In the genomic region with DNA sequence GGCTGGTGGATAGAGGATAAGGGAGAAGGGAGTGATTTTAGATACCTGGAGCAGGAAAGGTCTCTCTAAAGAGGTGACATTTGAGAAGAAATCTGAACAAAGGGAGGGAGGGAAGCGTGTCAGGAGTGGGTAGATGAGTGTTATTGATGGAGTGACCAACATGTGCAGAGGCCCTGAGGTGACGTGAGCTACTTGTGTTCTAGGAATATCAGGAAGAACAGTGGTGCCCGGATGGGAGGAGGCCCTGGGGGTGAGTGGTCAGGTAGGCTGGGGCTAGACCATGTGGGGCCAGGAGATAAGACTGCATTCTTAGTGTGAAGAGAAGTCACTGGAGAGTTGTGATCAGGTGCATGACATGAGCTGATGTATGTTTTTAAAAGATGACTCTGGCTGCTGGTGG, we compare ENCODE assay signal across 1 cellular context.
TF ChIP-seq lines count a peak whose summit lies in the region.

No MANE protein-coding gene starts in this region.

TF ChIP-seq in K562, 482 proteins besides CTCF, POLR2A, EP300 and RAD21 (continued from another document and continues in another):
- TF ChIP-seq, protein P1, sequence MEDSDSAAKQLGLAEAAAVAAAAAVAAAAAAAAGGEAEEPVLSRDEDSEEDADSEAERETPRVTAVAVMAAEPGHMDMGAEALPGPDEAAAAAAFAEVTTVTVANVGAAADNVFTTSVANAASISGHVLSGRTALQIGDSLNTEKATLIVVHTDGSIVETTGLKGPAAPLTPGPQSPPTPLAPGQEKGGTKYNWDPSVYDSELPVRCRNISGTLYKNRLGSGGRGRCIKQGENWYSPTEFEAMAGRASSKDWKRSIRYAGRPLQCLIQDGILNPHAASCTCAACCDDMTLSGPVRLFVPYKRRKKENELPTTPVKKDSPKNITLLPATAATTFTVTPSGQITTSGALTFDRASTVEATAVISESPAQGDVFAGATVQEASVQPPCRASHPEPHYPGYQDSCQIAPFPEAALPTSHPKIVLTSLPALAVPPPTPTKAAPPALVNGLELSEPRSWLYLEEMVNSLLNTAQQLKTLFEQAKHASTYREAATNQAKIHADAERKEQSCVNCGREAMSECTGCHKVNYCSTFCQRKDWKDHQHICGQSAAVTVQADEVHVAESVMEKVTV (CRISPR knock-in tag; IDR thresholded peaks at IDR 0.05): no peak
- TF ChIP-seq PTTG1 (tag; IDR thresholded peaks at IDR 0.05; ENCODE audit: low read depth) (no peak), ESRRA (IDR thresholded peaks at IDR 0.05; ENCODE audit: borderline replicate concordance, low read depth) (no peak), FOS (IDR thresholded peaks at IDR 0.05; ENCODE audit: extremely low read depth, insufficient read length) (no peak), TOE1 (IDR thresholded peaks at IDR 0.05; ENCODE audit: borderline replicate concordance) (no peak), TOE1 (CRISPR knock-in tag; IDR thresholded peaks at IDR 0.05; ENCODE audit: borderline replicate concordance, low read depth) (no peak), ZNF146 (CRISPR knock-in tag; IDR thresholded peaks at IDR 0.05; ENCODE audit: unreplicated experiment) (no peak), YY1 (IDR thresholded peaks at IDR 0.05; ENCODE audit: borderline replicate concordance in 1 of 3, control insufficient read depth in 1 of 3, extremely low read depth in 1 of 3, insufficient read depth in 3 of 3, insufficient read length in 1 of 3, insufficient replicate concordance in 2 of 3, low read depth in 1 of 3, low read length in 2 of 3) (no peak), PML (IDR thresholded peaks at IDR 0.05; ENCODE audit: low read length) (peak; percentile 74), ZNF586 (CRISPR knock-in tag; conservative IDR thresholded peaks at IDR 0.05) (no peak), ZBTB7A (IDR thresholded peaks at IDR 0.05; ENCODE audit: borderline replicate concordance, control insufficient read depth, low read depth, low read length) (no peak), CBX2 (IDR thresholded peaks at IDR 0.05; ENCODE audit: insufficient read depth, low read length, poor library complexity, severe bottlenecking) (no peak), ZNF347 (CRISPR knock-in tag; IDR thresholded peaks at IDR 0.05; ENCODE audit: low read depth) (no peak), ZNF3 (CRISPR knock-in tag; IDR thresholded peaks at IDR 0.05) (no peak), ZNF551 (CRISPR knock-in tag; IDR thresholded peaks at IDR 0.05) (no peak), PHTF2 (CRISPR knock-in tag; IDR thresholded peaks at IDR 0.05) (no peak), CTBP1 (IDR thresholded peaks at IDR 0.05; ENCODE audit: borderline replicate concordance) (peak; percentile 94), MAFG (tag; conservative IDR thresholded peaks at IDR 0.05) (no peak), POLR2G (IDR thresholded peaks at IDR 0.05; ENCODE audit: low read depth, low read length) (no peak), BRF1 (IDR thresholded peaks at IDR 0.05; ENCODE audit: borderline replicate concordance, extremely low read depth, insufficient read length) (no peak), U2AF1 (optimal IDR thresholded peaks at IDR 0.05; ENCODE audit: low read depth, low read length) (no peak), HNRNPH1 (optimal IDR thresholded peaks at IDR 0.05; ENCODE audit: low read depth, low read length) (no peak), PURB (CRISPR knock-in tag; IDR thresholded peaks at IDR 0.05; ENCODE audit: low read depth) (no peak), DACH1 (IDR thresholded peaks at IDR 0.05; ENCODE audit: partially characterized antibody) (no peak), FUS (optimal IDR thresholded peaks at IDR 0.05; ENCODE audit: low read depth, low read length) (no peak), CCAR2 (IDR thresholded peaks at IDR 0.05; ENCODE audit: low read depth, low read length) (no peak), SPI1 (IDR thresholded peaks at IDR 0.05; ENCODE audit: borderline replicate concordance, low read depth, low read length) (no peak), TAF15 (IDR thresholded peaks at IDR 0.05; ENCODE audit: low read depth, low read length) (no peak), EWSR1 (IDR thresholded peaks at IDR 0.05; ENCODE audit: borderline replicate concordance, low read depth, partially characterized antibody) (no peak), KAT8 (IDR thresholded peaks at IDR 0.05; ENCODE audit: low read depth) (no peak), SAFB (IDR thresholded peaks at IDR 0.05; ENCODE audit: borderline replicate concordance, low read depth, low read length) (no peak), EZH2 (IDR thresholded peaks at IDR 0.05; ENCODE audit: borderline replicate concordance, low read depth, low read length) (no peak), ARHGAP35 (IDR thresholded peaks at IDR 0.05; ENCODE audit: partially characterized antibody) (no peak), SRSF9 (IDR thresholded peaks at IDR 0.05; ENCODE audit: borderline replicate concordance, low read depth, low read length) (no peak), SP1 (CRISPR knock-in tag; IDR thresholded peaks at IDR 0.05) (no peak), ZNF121 (CRISPR knock-in tag; conservative IDR thresholded peaks at IDR 0.05) (no peak), TEAD2 (tag; IDR thresholded peaks at IDR 0.05) (no peak), HSF4 (CRISPR knock-in tag; IDR thresholded peaks at IDR 0.05; ENCODE audit: borderline replicate concordance) (no peak), RFX5 (IDR thresholded peaks at IDR 0.05; ENCODE audit: low read depth, low read length) (no peak), HMG20A (CRISPR knock-in tag; conservative IDR thresholded peaks at IDR 0.05) (no peak)
- TF ChIP-seq, protein P2, sequence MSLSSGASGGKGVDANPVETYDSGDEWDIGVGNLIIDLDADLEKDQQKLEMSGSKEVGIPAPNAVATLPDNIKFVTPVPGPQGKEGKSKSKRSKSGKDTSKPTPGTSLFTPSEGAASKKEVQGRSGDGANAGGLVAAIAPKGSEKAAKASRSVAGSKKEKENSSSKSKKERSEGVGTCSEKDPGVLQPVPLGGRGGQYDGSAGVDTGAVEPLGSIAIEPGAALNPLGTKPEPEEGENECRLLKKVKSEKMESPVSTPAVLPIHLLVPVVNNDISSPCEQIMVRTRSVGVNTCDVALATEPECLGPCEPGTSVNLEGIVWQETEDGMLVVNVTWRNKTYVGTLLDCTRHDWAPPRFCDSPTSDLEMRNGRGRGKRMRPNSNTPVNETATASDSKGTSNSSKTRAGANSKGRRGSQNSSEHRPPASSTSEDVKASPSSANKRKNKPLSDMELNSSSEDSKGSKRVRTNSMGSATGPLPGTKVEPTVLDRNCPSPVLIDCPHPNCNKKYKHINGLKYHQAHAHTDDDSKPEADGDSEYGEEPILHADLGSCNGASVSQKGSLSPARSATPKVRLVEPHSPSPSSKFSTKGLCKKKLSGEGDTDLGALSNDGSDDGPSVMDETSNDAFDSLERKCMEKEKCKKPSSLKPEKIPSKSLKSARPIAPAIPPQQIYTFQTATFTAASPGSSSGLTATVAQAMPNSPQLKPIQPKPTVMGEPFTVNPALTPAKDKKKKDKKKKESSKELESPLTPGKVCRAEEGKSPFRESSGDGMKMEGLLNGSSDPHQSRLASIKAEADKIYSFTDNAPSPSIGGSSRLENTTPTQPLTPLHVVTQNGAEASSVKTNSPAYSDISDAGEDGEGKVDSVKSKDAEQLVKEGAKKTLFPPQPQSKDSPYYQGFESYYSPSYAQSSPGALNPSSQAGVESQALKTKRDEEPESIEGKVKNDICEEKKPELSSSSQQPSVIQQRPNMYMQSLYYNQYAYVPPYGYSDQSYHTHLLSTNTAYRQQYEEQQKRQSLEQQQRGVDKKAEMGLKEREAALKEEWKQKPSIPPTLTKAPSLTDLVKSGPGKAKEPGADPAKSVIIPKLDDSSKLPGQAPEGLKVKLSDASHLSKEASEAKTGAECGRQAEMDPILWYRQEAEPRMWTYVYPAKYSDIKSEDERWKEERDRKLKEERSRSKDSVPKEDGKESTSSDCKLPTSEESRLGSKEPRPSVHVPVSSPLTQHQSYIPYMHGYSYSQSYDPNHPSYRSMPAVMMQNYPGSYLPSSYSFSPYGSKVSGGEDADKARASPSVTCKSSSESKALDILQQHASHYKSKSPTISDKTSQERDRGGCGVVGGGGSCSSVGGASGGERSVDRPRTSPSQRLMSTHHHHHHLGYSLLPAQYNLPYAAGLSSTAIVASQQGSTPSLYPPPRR (CRISPR knock-in tag; IDR thresholded peaks at IDR 0.05; ENCODE audit: borderline replicate concordance): no peak
- TF ChIP-seq, protein P3, sequence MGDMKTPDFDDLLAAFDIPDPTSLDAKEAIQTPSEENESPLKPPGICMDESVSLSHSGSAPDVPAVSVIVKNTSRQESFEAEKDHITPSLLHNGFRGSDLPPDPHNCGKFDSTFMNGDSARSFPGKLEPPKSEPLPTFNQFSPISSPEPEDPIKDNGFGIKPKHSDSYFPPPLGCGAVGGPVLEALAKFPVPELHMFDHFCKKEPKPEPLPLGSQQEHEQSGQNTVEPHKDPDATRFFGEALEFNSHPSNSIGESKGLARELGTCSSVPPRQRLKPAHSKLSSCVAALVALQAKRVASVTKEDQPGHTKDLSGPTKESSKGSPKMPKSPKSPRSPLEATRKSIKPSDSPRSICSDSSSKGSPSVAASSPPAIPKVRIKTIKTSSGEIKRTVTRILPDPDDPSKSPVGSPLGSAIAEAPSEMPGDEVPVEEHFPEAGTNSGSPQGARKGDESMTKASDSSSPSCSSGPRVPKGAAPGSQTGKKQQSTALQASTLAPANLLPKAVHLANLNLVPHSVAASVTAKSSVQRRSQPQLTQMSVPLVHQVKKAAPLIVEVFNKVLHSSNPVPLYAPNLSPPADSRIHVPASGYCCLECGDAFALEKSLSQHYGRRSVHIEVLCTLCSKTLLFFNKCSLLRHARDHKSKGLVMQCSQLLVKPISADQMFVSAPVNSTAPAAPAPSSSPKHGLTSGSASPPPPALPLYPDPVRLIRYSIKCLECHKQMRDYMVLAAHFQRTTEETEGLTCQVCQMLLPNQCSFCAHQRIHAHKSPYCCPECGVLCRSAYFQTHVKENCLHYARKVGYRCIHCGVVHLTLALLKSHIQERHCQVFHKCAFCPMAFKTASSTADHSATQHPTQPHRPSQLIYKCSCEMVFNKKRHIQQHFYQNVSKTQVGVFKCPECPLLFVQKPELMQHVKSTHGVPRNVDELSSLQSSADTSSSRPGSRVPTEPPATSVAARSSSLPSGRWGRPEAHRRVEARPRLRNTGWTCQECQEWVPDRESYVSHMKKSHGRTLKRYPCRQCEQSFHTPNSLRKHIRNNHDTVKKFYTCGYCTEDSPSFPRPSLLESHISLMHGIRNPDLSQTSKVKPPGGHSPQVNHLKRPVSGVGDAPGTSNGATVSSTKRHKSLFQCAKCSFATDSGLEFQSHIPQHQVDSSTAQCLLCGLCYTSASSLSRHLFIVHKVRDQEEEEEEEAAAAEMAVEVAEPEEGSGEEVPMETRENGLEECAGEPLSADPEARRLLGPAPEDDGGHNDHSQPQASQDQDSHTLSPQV (IDR thresholded peaks at IDR 0.05): no peak
- TF ChIP-seq, protein P4, sequence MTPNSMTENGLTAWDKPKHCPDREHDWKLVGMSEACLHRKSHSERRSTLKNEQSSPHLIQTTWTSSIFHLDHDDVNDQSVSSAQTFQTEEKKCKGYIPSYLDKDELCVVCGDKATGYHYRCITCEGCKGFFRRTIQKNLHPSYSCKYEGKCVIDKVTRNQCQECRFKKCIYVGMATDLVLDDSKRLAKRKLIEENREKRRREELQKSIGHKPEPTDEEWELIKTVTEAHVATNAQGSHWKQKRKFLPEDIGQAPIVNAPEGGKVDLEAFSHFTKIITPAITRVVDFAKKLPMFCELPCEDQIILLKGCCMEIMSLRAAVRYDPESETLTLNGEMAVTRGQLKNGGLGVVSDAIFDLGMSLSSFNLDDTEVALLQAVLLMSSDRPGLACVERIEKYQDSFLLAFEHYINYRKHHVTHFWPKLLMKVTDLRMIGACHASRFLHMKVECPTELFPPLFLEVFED (CRISPR knock-in tag; conservative IDR thresholded peaks at IDR 0.05): no peak
- TF ChIP-seq, protein P5, sequence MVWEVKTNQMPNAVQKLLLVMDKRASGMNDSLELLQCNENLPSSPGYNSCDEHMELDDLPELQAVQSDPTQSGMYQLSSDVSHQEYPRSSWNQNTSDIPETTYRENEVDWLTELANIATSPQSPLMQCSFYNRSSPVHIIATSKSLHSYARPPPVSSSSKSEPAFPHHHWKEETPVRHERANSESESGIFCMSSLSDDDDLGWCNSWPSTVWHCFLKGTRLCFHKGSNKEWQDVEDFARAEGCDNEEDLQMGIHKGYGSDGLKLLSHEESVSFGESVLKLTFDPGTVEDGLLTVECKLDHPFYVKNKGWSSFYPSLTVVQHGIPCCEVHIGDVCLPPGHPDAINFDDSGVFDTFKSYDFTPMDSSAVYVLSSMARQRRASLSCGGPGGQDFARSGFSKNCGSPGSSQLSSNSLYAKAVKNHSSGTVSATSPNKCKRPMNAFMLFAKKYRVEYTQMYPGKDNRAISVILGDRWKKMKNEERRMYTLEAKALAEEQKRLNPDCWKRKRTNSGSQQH (CRISPR knock-in tag; IDR thresholded peaks at IDR 0.05): no peak
- TF ChIP-seq, protein P6, sequence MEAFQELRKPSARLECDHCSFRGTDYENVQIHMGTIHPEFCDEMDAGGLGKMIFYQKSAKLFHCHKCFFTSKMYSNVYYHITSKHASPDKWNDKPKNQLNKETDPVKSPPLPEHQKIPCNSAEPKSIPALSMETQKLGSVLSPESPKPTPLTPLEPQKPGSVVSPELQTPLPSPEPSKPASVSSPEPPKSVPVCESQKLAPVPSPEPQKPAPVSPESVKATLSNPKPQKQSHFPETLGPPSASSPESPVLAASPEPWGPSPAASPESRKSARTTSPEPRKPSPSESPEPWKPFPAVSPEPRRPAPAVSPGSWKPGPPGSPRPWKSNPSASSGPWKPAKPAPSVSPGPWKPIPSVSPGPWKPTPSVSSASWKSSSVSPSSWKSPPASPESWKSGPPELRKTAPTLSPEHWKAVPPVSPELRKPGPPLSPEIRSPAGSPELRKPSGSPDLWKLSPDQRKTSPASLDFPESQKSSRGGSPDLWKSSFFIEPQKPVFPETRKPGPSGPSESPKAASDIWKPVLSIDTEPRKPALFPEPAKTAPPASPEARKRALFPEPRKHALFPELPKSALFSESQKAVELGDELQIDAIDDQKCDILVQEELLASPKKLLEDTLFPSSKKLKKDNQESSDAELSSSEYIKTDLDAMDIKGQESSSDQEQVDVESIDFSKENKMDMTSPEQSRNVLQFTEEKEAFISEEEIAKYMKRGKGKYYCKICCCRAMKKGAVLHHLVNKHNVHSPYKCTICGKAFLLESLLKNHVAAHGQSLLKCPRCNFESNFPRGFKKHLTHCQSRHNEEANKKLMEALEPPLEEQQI (IDR thresholded peaks at IDR 0.05): no peak
- TF ChIP-seq, protein P7, sequence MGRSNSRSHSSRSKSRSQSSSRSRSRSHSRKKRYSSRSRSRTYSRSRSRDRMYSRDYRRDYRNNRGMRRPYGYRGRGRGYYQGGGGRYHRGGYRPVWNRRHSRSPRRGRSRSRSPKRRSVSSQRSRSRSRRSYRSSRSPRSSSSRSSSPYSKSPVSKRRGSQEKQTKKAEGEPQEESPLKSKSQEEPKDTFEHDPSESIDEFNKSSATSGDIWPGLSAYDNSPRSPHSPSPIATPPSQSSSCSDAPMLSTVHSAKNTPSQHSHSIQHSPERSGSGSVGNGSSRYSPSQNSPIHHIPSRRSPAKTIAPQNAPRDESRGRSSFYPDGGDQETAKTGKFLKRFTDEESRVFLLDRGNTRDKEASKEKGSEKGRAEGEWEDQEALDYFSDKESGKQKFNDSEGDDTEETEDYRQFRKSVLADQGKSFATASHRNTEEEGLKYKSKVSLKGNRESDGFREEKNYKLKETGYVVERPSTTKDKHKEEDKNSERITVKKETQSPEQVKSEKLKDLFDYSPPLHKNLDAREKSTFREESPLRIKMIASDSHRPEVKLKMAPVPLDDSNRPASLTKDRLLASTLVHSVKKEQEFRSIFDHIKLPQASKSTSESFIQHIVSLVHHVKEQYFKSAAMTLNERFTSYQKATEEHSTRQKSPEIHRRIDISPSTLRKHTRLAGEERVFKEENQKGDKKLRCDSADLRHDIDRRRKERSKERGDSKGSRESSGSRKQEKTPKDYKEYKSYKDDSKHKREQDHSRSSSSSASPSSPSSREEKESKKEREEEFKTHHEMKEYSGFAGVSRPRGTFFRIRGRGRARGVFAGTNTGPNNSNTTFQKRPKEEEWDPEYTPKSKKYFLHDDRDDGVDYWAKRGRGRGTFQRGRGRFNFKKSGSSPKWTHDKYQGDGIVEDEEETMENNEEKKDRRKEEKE (IDR thresholded peaks at IDR 0.05; ENCODE audit: borderline replicate concordance in 1 of 2, control insufficient read depth in 1 of 2, low read depth in 2 of 2, low read length in 1 of 2): no peak
